In genomic region chr11:113314389-113315301, GRCh38 we compare ENCODE assay signal across 8 cellular contexts. TPM values are rescaled to one million over a fixed set of nuclear protein-coding genes. Genes with fewer than 3 reads are reported as not detected.
A peak's percentile ranks its signal among the peaks of the same experiment; 100 is the strongest.
DNase-seq lines count a peak whose midpoint lies in the region; ATAC-seq and TF ChIP-seq lines count a peak whose summit lies in the region.

TSS of gene TTC12 (plus strand) at chr11:113314583. CDS start at chr11:113316258, 1,675 bp downstream.

- DNase-seq in NCI-H1417 (lab: John Stamatoyannopoulos, UW), result peak; percentile 73 to 90 (median 88)
- DNase-seq in NCI-H1417 treated with DMSO at 0.1 percent for 48 hours (lab: John Stamatoyannopoulos, UW), result no peak
- peak; percentile 70 for DNase-seq in NCI-H226
- DNase-seq in activated CD4-positive, alpha-beta T cell treated with anti-CD3 and anti-CD28 coated beads for 36 hours, result peak; percentile 97
- peak; percentile 91 for DNase-seq in choroid plexus epithelial cell (ENCODE audit: low read depth)
- DNase-seq in stimulated activated CD4-positive, alpha-beta T cell treated with anti-CD3 and anti-CD28 coated beads, Interleukin-1b, Interleukin-23, amount 100 ng/mL, for 1 hour (ENCODE audit: low read depth in 2 of 2), result peak; percentile 80 to 90

- peak within 1 kb of the TSS; percentile 89 for H3K27ac ChIP-seq in layer of hippocampus (ENCODE audit: low read depth, low read length)

- no peak for TF ChIP-seq CTCF in choroid plexus epithelial cell (conservative IDR thresholded peaks at IDR 0.05; ENCODE audit: low read depth, low read length)

- H3K27me3 Mint-ChIP-seq in activated CD4-positive, alpha-beta T cell treated with anti-CD3 and anti-CD28 coated beads for 36 hours, result no peaks in the 10 kb centered on the region

- intact Hi-C loops in activated CD4-positive, alpha-beta T cell treated with anti-CD3 and anti-CD28 coated beads for 36 hours (cut with DNase I, micrococcal nuclease), result loop anchor here (1.0 to 10.0 kb wide), 13 partner anchors 273 to 1710 kb away; partner anchors contain the start of genes USP28 (in 2 of the 2), ZW10 (in 2 of the 2), ALG9 (in 1 of the 2) and C11orf71 (in 1 of the 2)

- POLR2A ChIA-PET in activated CD4-positive, alpha-beta T cell treated with anti-CD3 and anti-CD28 coated beads for 36 hours (lab: Charles Lee), result no interaction called here

- peaks cover 31% of the 10 kb centered on the region for H3K36me3 Mint-ChIP-seq in activated CD4-positive, alpha-beta T cell treated with anti-CD3 and anti-CD28 coated beads for 36 hours (ENCODE audit: low read depth)

- H3K9me3 Mint-ChIP-seq in activated CD4-positive, alpha-beta T cell treated with anti-CD3 and anti-CD28 coated beads for 36 hours (ENCODE audit: low read depth), result peaks cover 3% of the 10 kb centered on the region

- H3K4me1 Mint-ChIP-seq in activated CD4-positive, alpha-beta T cell treated with anti-CD3 and anti-CD28 coated beads for 36 hours, result peaks cover 24% of the 10 kb centered on the region

- H3K4me3 Mint-ChIP-seq in activated CD4-positive, alpha-beta T cell treated with anti-CD3 and anti-CD28 coated beads for 36 hours, result peak within 1 kb of the TSS; percentile 77

- peak within 1 kb of the TSS; percentile 98 for H3K4me3 ChIP-seq in choroid plexus epithelial cell (ENCODE audit: low read depth, low read length)

- H3K27me3 ChIP-seq in layer of hippocampus (ENCODE audit: control insufficient read depth, insufficient read depth, low read length), result no peaks in the 10 kb centered on the region

- peak within 1 kb of the TSS; percentile 82 for H3K27ac Mint-ChIP-seq in activated CD4-positive, alpha-beta T cell treated with anti-CD3 and anti-CD28 coated beads for 36 hours

- ATAC-seq in HG03025 (IDR thresholded peaks at IDR 0.05; ENCODE audit: low FRiP score, unreplicated experiment), result peak; percentile 97
- ATAC-seq in activated CD4-positive, alpha-beta T cell treated with anti-CD3 and anti-CD28 coated beads for 36 hours, result peak; percentile 99

- CTCF ChIA-PET in activated CD4-positive, alpha-beta T cell treated with anti-CD3 and anti-CD28 coated beads for 36 hours (lab: Charles Lee), result interaction anchor here (1.1 kb wide), 2 partner anchors 9 to 459 kb away, joined by 3 to 4 read pairs; partner anchors contain the start of gene ZW10

RNA-seq across cellular contexts. Expression of gene TTC12, which starts in this region (rescaled TPM):
- 10 to 100 TPM; 16.3 to 17.6 TPM for total RNA-seq in activated CD4-positive, alpha-beta T cell treated with anti-CD3 and anti-CD28 coated beads for 36 hours
